In the genomic region with DNA sequence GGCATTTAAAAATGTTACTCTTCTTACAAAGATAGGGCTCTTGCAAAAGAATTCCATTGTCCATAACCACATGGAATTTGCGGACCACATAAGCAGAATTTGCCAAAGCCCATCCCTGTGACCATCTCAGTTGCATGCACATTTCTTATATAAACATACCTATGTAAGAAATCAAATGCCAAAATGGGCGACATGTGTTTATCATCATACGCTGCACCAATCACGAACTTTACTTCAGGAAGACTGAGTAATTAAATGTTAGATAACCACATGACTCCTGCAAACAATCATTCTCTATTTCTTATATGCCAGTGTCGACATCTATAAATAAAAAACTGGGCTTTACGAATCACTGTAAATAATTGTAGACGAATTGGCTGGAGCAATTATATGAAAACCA, we compare ENCODE assay signal across 20 cellular contexts.
"Had no signal": no experiment of that assay in that cellular context is flagged by ENCODE, and none has a peak within 500 bp of the region (broad histone marks: within the 10 kb centered on the region; RNA-seq: fewer than 3 reads in every experiment).

No MANE protein-coding gene starts in this region.

- H3K4me1 ChIP-seq: breast epithelium, Peyer's patch had no signal

- H3K4me3 ChIP-seq: breast epithelium, Peyer's patch had no signal

- H3K27me3 ChIP-seq: breast epithelium, Peyer's patch had no signal

- DNase-seq: activated CD4-positive, alpha-beta T cell treated with anti-CD3 and anti-CD28 coated beads for 48 hours; activated CD4-positive, alpha-beta T cell treated with anti-CD3 and anti-CD28 coated beads, Interleukin-2, amount 50 U/mL, for 4 hours; activated CD4-positive, CD25-positive, alpha-beta regulatory T cell treated with anti-CD3 and anti-CD28 coated beads, Interleukin-2, amount 50 U/mL, for 72 hours; activated CD8-positive, alpha-beta memory T cell treated with anti-CD3 and anti-CD28 coated beads, Interleukin-2, amount 50 U/mL, for 48 hours; activated CD8-positive, alpha-beta T cell treated with anti-CD3 and anti-CD28 coated beads, Interleukin-2, amount 10 ng/mL, durations not matched to agents 7 days and 5 days; activated effector memory CD4-positive, alpha-beta T cell treated with anti-CD3 and anti-CD28 coated beads, Interleukin-2, amount 50 U/mL, for 16 hours; activated naive CD4-positive, alpha-beta T cell treated with Interleukin-2 at 50 U/mL for 16 hours; activated T-cell treated with anti-CD3 and anti-CD28 coated beads, Interleukin-2, amount 50 U/mL, for 1 hour; anterior cingulate cortex; caudate nucleus; Karpas-422; MM.1S; NCI-H1105 treated with DMSO at 0.1 percent for 48 hours; NCI-H1436 treated with DMSO at 0.1 percent for 48 hours; NCI-H187; NCI-H2081; NCI-H510A treated with DMSO at 0.1 percent for 48 hours; Peyer's patch; SHP77 had no signal

- H3K27ac ChIP-seq: breast epithelium, Peyer's patch had no signal

- H3K36me3 ChIP-seq: breast epithelium, Peyer's patch had no signal
